Comparison of ENCODE assay signal across 1 cellular context in the genomic region with DNA sequence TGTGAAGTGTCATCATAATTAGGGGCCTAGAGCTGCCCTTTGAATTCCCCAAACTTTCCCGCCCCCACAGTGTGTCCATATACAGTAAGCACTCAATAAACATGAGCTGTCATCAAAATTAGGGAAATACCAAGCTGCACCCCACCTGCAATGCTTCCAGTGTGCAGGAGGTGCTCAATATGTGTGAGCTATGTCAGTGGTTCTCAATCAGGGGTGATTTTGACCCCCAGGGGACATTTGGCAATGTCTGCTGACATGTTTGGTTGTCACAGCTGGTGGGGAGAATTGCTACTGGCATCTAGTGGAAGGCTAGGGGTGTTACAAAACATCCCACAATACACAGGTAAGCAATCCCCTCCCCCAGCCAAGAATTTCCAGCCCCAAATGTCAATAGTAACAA.
TF ChIP-seq lines count a peak whose summit lies in the region.

No MANE protein-coding gene starts in this region.

TF ChIP-seq in GM12878, 131 proteins besides CTCF, POLR2A, EP300 and RAD21:
- TF ChIP-seq, protein P1, sequence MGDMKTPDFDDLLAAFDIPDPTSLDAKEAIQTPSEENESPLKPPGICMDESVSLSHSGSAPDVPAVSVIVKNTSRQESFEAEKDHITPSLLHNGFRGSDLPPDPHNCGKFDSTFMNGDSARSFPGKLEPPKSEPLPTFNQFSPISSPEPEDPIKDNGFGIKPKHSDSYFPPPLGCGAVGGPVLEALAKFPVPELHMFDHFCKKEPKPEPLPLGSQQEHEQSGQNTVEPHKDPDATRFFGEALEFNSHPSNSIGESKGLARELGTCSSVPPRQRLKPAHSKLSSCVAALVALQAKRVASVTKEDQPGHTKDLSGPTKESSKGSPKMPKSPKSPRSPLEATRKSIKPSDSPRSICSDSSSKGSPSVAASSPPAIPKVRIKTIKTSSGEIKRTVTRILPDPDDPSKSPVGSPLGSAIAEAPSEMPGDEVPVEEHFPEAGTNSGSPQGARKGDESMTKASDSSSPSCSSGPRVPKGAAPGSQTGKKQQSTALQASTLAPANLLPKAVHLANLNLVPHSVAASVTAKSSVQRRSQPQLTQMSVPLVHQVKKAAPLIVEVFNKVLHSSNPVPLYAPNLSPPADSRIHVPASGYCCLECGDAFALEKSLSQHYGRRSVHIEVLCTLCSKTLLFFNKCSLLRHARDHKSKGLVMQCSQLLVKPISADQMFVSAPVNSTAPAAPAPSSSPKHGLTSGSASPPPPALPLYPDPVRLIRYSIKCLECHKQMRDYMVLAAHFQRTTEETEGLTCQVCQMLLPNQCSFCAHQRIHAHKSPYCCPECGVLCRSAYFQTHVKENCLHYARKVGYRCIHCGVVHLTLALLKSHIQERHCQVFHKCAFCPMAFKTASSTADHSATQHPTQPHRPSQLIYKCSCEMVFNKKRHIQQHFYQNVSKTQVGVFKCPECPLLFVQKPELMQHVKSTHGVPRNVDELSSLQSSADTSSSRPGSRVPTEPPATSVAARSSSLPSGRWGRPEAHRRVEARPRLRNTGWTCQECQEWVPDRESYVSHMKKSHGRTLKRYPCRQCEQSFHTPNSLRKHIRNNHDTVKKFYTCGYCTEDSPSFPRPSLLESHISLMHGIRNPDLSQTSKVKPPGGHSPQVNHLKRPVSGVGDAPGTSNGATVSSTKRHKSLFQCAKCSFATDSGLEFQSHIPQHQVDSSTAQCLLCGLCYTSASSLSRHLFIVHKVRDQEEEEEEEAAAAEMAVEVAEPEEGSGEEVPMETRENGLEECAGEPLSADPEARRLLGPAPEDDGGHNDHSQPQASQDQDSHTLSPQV (IDR thresholded peaks at IDR 0.05) = 0 out of 2 replicates have a peak, but pooled peaks have one; percentile 39
- peak; percentile 50; the same call in 1 of the 2 replicates for TF ChIP-seq NR2F1 (conservative IDR thresholded peaks at IDR 0.05)
- no peak for TF ChIP-seq ASH2L (IDR thresholded peaks at IDR 0.05; ENCODE audit: borderline replicate concordance, low read depth)
- TF ChIP-seq, protein P2, sequence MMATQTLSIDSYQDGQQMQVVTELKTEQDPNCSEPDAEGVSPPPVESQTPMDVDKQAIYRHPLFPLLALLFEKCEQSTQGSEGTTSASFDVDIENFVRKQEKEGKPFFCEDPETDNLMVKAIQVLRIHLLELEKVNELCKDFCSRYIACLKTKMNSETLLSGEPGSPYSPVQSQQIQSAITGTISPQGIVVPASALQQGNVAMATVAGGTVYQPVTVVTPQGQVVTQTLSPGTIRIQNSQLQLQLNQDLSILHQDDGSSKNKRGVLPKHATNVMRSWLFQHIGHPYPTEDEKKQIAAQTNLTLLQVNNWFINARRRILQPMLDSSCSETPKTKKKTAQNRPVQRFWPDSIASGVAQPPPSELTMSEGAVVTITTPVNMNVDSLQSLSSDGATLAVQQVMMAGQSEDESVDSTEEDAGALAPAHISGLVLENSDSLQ (IDR thresholded peaks at IDR 0.05) = peak; percentile 79
- peak; percentile 53 for TF ChIP-seq NBN (IDR thresholded peaks at IDR 0.05)
- peak; percentile 62; the same call in 1 of the 2 replicates for TF ChIP-seq TCF12 (IDR thresholded peaks at IDR 0.05; ENCODE audit: low read depth, low read length)
- no peak for TF ChIP-seq PAX8 (IDR thresholded peaks at IDR 0.05)
- TF ChIP-seq, protein P3, sequence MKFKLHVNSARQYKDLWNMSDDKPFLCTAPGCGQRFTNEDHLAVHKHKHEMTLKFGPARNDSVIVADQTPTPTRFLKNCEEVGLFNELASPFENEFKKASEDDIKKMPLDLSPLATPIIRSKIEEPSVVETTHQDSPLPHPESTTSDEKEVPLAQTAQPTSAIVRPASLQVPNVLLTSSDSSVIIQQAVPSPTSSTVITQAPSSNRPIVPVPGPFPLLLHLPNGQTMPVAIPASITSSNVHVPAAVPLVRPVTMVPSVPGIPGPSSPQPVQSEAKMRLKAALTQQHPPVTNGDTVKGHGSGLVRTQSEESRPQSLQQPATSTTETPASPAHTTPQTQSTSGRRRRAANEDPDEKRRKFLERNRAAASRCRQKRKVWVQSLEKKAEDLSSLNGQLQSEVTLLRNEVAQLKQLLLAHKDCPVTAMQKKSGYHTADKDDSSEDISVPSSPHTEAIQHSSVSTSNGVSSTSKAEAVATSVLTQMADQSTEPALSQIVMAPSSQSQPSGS (IDR thresholded peaks at IDR 0.05; ENCODE audit: low read length) = 0 out of 2 replicates have a peak, but pooled peaks have one; percentile 24
- no peak for TF ChIP-seq LARP7 (IDR thresholded peaks at IDR 0.05)
- TF ChIP-seq, protein P4, sequence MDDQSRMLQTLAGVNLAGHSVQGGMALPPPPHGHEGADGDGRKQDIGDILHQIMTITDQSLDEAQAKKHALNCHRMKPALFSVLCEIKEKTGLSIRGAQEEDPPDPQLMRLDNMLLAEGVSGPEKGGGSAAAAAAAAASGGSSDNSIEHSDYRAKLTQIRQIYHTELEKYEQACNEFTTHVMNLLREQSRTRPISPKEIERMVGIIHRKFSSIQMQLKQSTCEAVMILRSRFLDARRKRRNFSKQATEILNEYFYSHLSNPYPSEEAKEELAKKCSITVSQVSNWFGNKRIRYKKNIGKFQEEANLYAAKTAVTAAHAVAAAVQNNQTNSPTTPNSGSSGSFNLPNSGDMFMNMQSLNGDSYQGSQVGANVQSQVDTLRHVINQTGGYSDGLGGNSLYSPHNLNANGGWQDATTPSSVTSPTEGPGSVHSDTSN (IDR thresholded peaks at IDR 0.05; ENCODE audit: insufficient replicate concordance, low read depth, low read length) = peak; percentile 41
- no peak for TF ChIP-seq POLR2AphosphoS5 (IDR thresholded peaks at IDR 0.05; ENCODE audit: low read length)
- TF ChIP-seq BCL11A (IDR thresholded peaks at IDR 0.05; ENCODE audit: low read depth, low read length) = no peak
- TF ChIP-seq MTA2 (IDR thresholded peaks at IDR 0.05; ENCODE audit: low read depth) = 0 out of 2 replicates have a peak, but pooled peaks have one; percentile 12
- peak; percentile 93 for TF ChIP-seq MEF2B (IDR thresholded peaks at IDR 0.05; ENCODE audit: partially characterized antibody, poor library complexity, severe bottlenecking)
- peak in 1 of 2 experiments; percentile 51; a peak in 1 of 4 replicates for TF ChIP-seq BHLHE40 (IDR thresholded peaks at IDR 0.05; ENCODE audit: borderline replicate concordance in 1 of 2, low read depth in 2 of 2, low read length in 1 of 2)
- no peak for TF ChIP-seq MEF2A (IDR thresholded peaks at IDR 0.05; ENCODE audit: insufficient read depth, low read depth, low read length)
- TF ChIP-seq, protein P5, sequence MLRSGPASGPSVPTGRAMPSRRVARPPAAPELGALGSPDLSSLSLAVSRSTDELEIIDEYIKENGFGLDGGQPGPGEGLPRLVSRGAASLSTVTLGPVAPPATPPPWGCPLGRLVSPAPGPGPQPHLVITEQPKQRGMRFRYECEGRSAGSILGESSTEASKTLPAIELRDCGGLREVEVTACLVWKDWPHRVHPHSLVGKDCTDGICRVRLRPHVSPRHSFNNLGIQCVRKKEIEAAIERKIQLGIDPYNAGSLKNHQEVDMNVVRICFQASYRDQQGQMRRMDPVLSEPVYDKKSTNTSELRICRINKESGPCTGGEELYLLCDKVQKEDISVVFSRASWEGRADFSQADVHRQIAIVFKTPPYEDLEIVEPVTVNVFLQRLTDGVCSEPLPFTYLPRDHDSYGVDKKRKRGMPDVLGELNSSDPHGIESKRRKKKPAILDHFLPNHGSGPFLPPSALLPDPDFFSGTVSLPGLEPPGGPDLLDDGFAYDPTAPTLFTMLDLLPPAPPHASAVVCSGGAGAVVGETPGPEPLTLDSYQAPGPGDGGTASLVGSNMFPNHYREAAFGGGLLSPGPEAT (IDR thresholded peaks at IDR 0.05; ENCODE audit: low read depth) = peak; percentile 75; the same call in 1 of the 2 replicates
- TF ChIP-seq RB1 (IDR thresholded peaks at IDR 0.05; ENCODE audit: borderline replicate concordance) = 0 out of 2 replicates have a peak, but pooled peaks have one; percentile 22
- TF ChIP-seq, protein P6, sequence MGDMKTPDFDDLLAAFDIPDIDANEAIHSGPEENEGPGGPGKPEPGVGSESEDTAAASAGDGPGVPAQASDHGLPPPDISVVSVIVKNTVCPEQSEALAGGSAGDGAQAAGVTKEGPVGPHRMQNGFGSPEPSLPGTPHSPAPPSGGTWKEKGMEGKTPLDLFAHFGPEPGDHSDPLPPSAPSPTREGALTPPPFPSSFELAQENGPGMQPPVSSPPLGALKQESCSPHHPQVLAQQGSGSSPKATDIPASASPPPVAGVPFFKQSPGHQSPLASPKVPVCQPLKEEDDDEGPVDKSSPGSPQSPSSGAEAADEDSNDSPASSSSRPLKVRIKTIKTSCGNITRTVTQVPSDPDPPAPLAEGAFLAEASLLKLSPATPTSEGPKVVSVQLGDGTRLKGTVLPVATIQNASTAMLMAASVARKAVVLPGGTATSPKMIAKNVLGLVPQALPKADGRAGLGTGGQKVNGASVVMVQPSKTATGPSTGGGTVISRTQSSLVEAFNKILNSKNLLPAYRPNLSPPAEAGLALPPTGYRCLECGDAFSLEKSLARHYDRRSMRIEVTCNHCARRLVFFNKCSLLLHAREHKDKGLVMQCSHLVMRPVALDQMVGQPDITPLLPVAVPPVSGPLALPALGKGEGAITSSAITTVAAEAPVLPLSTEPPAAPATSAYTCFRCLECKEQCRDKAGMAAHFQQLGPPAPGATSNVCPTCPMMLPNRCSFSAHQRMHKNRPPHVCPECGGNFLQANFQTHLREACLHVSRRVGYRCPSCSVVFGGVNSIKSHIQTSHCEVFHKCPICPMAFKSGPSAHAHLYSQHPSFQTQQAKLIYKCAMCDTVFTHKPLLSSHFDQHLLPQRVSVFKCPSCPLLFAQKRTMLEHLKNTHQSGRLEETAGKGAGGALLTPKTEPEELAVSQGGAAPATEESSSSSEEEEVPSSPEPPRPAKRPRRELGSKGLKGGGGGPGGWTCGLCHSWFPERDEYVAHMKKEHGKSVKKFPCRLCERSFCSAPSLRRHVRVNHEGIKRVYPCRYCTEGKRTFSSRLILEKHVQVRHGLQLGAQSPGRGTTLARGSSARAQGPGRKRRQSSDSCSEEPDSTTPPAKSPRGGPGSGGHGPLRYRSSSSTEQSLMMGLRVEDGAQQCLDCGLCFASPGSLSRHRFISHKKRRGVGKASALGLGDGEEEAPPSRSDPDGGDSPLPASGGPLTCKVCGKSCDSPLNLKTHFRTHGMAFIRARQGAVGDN (IDR thresholded peaks at IDR 0.05) = peak; percentile 53; the same call in 1 of the 2 replicates
- no peak for TF ChIP-seq TARDBP (IDR thresholded peaks at IDR 0.05; ENCODE audit: borderline replicate concordance)
- peak; percentile 43; the same call in 1 of the 2 replicates for TF ChIP-seq SMC3 (IDR thresholded peaks at IDR 0.05; ENCODE audit: borderline replicate concordance, low read length)
- peak; percentile 50; the same call in 1 of the 2 replicates for TF ChIP-seq ATF7 (IDR thresholded peaks at IDR 0.05; ENCODE audit: low read depth)
- peak in 1 of 2 experiments; percentile 23; a peak in 1 of 4 replicates for TF ChIP-seq IKZF2 (IDR thresholded peaks at IDR 0.05)
- TF ChIP-seq GATAD2B (conservative IDR thresholded peaks at IDR 0.05; ENCODE audit: low read depth) = 0 out of 2 replicates have a peak, but pooled peaks have one; percentile 23
- TF ChIP-seq IKZF1 (conservative IDR thresholded peaks at IDR 0.05) = peak; percentile 42
- no peak for TF ChIP-seq TCF7 (IDR thresholded peaks at IDR 0.05; ENCODE audit: borderline replicate concordance)
- TF ChIP-seq YY1 (IDR thresholded peaks at IDR 0.05; ENCODE audit: low read depth, low read length) = peak; percentile 68
- 0 out of 2 replicates have a peak, but pooled peaks have one; percentile 25 for TF ChIP-seq CHD2 (IDR thresholded peaks at IDR 0.05; ENCODE audit: borderline replicate concordance, low read depth, low read length)
- peak; percentile 61 for TF ChIP-seq RELA (IDR thresholded peaks at IDR 0.05; ENCODE audit: borderline replicate concordance, partially characterized antibody)
- 0 out of 2 replicates have a peak, but pooled peaks have one; percentile 42 for TF ChIP-seq SMARCA5 (IDR thresholded peaks at IDR 0.05)
